18 cellular contexts compared by ENCODE assay signal in genomic region chr6:32182617-32183016, GRCh38. TPM values are rescaled to one million over a fixed set of nuclear protein-coding genes. Genes with fewer than 3 reads are reported as not detected.
DNase-seq lines count a peak whose midpoint lies in the region; ATAC-seq and TF ChIP-seq lines count a peak whose summit lies in the region.
"Had no signal": no experiment of that assay in that cellular context is flagged by ENCODE, and none has a peak within 500 bp of the region (broad histone marks: within the 10 kb centered on the region; RNA-seq: fewer than 3 reads in every experiment).

No MANE protein-coding gene starts in this region.

- H3K4me1 Mint-ChIP-seq in activated CD4-positive, alpha-beta T cell treated with anti-CD3 and anti-CD28 coated beads for 36 hours, result peaks cover 64% of the 10 kb centered on the region
- H3K4me1 Mint-ChIP-seq in T-helper 17 cell, result peaks cover 46% of the 10 kb centered on the region

- H3K4me3 ChIP-seq in esophagus muscularis mucosa, result no peak overlapping the region
- no peak overlapping the region for H3K4me3 ChIP-seq in skeletal muscle tissue (ENCODE audit: low read length in 3 of 3)
- H3K4me3 ChIP-seq in mucosa of descending colon, result no peak overlapping the region
- H3K4me3 ChIP-seq: ovary, transverse colon had no signal

- H3K36me3 ChIP-seq in esophagus muscularis mucosa (peaks cover 13 to 59% (median 46%) of the 10 kb centered on the region in 4 donors), skeletal muscle tissue (ENCODE audit: control insufficient read depth in 3 of 3, insufficient read depth in 3 of 3, low read length in 3 of 3) (peaks cover 37 to 45% (median 37%) of the 10 kb centered on the region in 3 donors), mucosa of descending colon (ENCODE audit: low read depth) (peaks cover 4% of the 10 kb centered on the region)
- H3K36me3 ChIP-seq: ovary had no signal

- no peak for DNase-seq in activated CD4-positive, alpha-beta T cell treated with anti-CD3 and anti-CD28 coated beads for 36 hours
- no peak for DNase-seq in activated CD4-positive, alpha-beta T cell treated with anti-CD3 and anti-CD28 coated beads for 48 hours
- DNase-seq in T-helper 17 cell (no peak), esophagus muscularis mucosa (ENCODE audit: extremely low spot score) (no peak), NCI-H1930 (lab: John Stamatoyannopoulos, UW) (no peak), mucosa of descending colon (no peak)
- DNase-seq: 8988T; activated CD4-positive, CD25-positive, alpha-beta regulatory T cell treated with anti-CD3 and anti-CD28 coated beads, Interleukin-2, amount 50 U/mL, for 72 hours; GDM1; NCI-H2081; NCI-H774; ovary; transverse colon had no signal

- H3K4me3 Mint-ChIP-seq in activated CD4-positive, alpha-beta T cell treated with anti-CD3 and anti-CD28 coated beads for 36 hours, result no peak overlapping the region
- H3K4me3 Mint-ChIP-seq in T-helper 17 cell, result no peak overlapping the region
- H3K4me3 Mint-ChIP-seq: brain; T-helper 1 cell treated with Interleukin-12 subunit alpha and Interleukin-12 subunit beta and Interleukin-4 antibody, amounts not matched to agents 30 μg/mL and 1 μg/mL, for 36 hours had no signal

- peak overlapping the region; percentile 69 for H3K27ac Mint-ChIP-seq in activated CD4-positive, alpha-beta T cell treated with anti-CD3 and anti-CD28 coated beads for 36 hours
- peak overlapping the region; percentile 63 for H3K27ac Mint-ChIP-seq in T-helper 17 cell
- H3K27ac Mint-ChIP-seq: T-helper 1 cell treated with Interleukin-12 subunit alpha and Interleukin-12 subunit beta and Interleukin-4 antibody, amounts not matched to agents 30 μg/mL and 1 μg/mL, for 36 hours had no signal

- TF ChIP-seq CTCF in esophagus muscularis mucosa (IDR thresholded peaks at IDR 0.05) (no peak), mucosa of descending colon (IDR thresholded peaks at IDR 0.05) (no peak)

- H3K4me1 ChIP-seq in esophagus muscularis mucosa, result peaks cover 61 to 80% (median 78%) of the 10 kb centered on the region in 4 donors
- H3K4me1 ChIP-seq in skeletal muscle tissue (ENCODE audit: control insufficient read depth in 3 of 3, insufficient read depth in 3 of 3, low read length in 3 of 3), result peaks cover 46 to 57% (median 53%) of the 10 kb centered on the region in 3 donors
- H3K4me1 ChIP-seq in mucosa of descending colon (ENCODE audit: low read depth), result peaks cover 25% of the 10 kb centered on the region

- 74% methylated on average over 10 of the region's 10 CpGs for WGBS in esophagus muscularis mucosa

- peaks cover 59% of the 10 kb centered on the region for H3K36me3 Mint-ChIP-seq in activated CD4-positive, alpha-beta T cell treated with anti-CD3 and anti-CD28 coated beads for 36 hours (ENCODE audit: low read depth)
- H3K36me3 Mint-ChIP-seq in T-helper 17 cell (ENCODE audit: low read depth), result peaks cover 14% of the 10 kb centered on the region

- no peaks in the 10 kb centered on the region for H3K27me3 ChIP-seq in esophagus muscularis mucosa
- H3K27me3 ChIP-seq in skeletal muscle tissue (ENCODE audit: control insufficient read depth in 3 of 3, insufficient read depth in 3 of 3, low read length in 3 of 3), result no peaks in the 10 kb centered on the region
- H3K27me3 ChIP-seq: ovary, transverse colon had no signal

- no peaks in the 10 kb centered on the region for H3K27me3 Mint-ChIP-seq in activated CD4-positive, alpha-beta T cell treated with anti-CD3 and anti-CD28 coated beads for 36 hours
- no peaks in the 10 kb centered on the region for H3K27me3 Mint-ChIP-seq in T-helper 17 cell

- TF ChIP-seq EP300 in esophagus muscularis mucosa (IDR thresholded peaks at IDR 0.05), result no peak

- H3K9me3 ChIP-seq in T-helper 17 cell (ENCODE audit: control insufficient read depth, low read length, poor library complexity, severe bottlenecking), result no peaks in the 10 kb centered on the region
- H3K9me3 ChIP-seq in esophagus muscularis mucosa, result no peaks in the 10 kb centered on the region
- H3K9me3 ChIP-seq in skeletal muscle tissue (ENCODE audit: control insufficient read depth in 3 of 3, low read length in 3 of 3), result no peaks in the 10 kb centered on the region
- no peaks in the 10 kb centered on the region for H3K9me3 ChIP-seq in mucosa of descending colon
- H3K9me3 ChIP-seq: ovary, transverse colon had no signal

- CTCF ChIA-PET in activated CD4-positive, alpha-beta T cell treated with anti-CD3 and anti-CD28 coated beads for 36 hours (lab: Charles Lee), result no interaction called here

- POLR2A ChIA-PET in activated CD4-positive, alpha-beta T cell treated with anti-CD3 and anti-CD28 coated beads for 36 hours (lab: Charles Lee), result interaction anchor here (1.2 to 1.7 kb wide), 2 partner anchors 10 to 13 kb away, joined by 5 to 9 read pairs; partner anchors contain the start of gene GPSM3

- intact Hi-C loops in activated CD4-positive, alpha-beta T cell treated with anti-CD3 and anti-CD28 coated beads for 36 hours (cut with DNase I, micrococcal nuclease), result no loop called here
- intact Hi-C loops in esophagus muscularis mucosa (cut with DNase I), result no loop called here
- intact Hi-C loops in mucosa of descending colon (cut with DNase I, micrococcal nuclease), result no loop called here

- H3K9ac ChIP-seq in skeletal muscle tissue (ENCODE audit: low read depth in 1 of 3, low read length in 3 of 3), result peak overlapping the region in 2 of 3 donors; percentile 40 to 57

- ATAC-seq in activated CD4-positive, alpha-beta T cell treated with anti-CD3 and anti-CD28 coated beads for 36 hours, result no peak
- ATAC-seq in T-helper 17 cell (no peak), SK-N-SH treated with all-trans-retinoic acid at 6 μM for 48 hours (no peak), mucosa of descending colon (no peak)

- TF ChIP-seq POLR2A in esophagus muscularis mucosa (IDR thresholded peaks at IDR 0.05; ENCODE audit: low read depth), result no peak

- H3K9me3 Mint-ChIP-seq in activated CD4-positive, alpha-beta T cell treated with anti-CD3 and anti-CD28 coated beads for 36 hours (ENCODE audit: low read depth), result no peaks in the 10 kb centered on the region
- H3K9me3 Mint-ChIP-seq: activated T-helper 2 cell treated with anti-CD3 and anti-CD28 coated beads, Interferon-gamma antibody, Interleukin-2, Interleukin-4, amounts not matched to agents 10 μg/mL and 5 μg/mL and 100 μg/mL, durations not matched to agents 14 hours and 24 hours and 36 hours; brain; T-helper 1 cell treated with Interleukin-12 subunit alpha and Interleukin-12 subunit beta and Interleukin-4 antibody, amounts not matched to agents 30 μg/mL and 1 μg/mL, for 36 hours had no signal

- peak overlapping the region; percentile 84 to 99 (median 98) for H3K27ac ChIP-seq in esophagus muscularis mucosa (replicated peaks in 1 of 4)
- no peak overlapping the region for H3K27ac ChIP-seq in skeletal muscle tissue (ENCODE audit: low read depth, low read length)

TF ChIP-seq in SK-N-SH treated with all-trans-retinoic acid at 6 μM for 48 hours, 23 proteins besides CTCF, POLR2A, EP300 and RAD21:
- TF ChIP-seq ESRRG (CRISPR knock-in tag; IDR thresholded peaks at IDR 0.05) (no peak), POU6F1 (CRISPR knock-in tag; IDR thresholded peaks at IDR 0.05; ENCODE audit: borderline replicate concordance, low read depth) (no peak)

RNA-seq across cellular contexts. Expression of gene AGER, which starts 1.4 kb away (rescaled TPM):
- total RNA-seq in activated CD4-positive, alpha-beta T cell treated with anti-CD3 and anti-CD28 coated beads for 36 hours, result 10 to 100 TPM; 24.4 to 28.0 TPM
- total RNA-seq in T-helper 17 cell, result 10 to 100 TPM; 22.2 to 27.4 TPM
- 1 to 10 TPM in 3 of 4 donors, under 1 TPM in 1; 0.83 to 5.9 (median 3.8) TPM for total RNA-seq in esophagus muscularis mucosa
- 0.52 TPM for total RNA-seq in skeletal muscle tissue
- total RNA-seq in mucosa of descending colon, result 1 to 10 TPM; 5.3 to 8.1 (median 6.3) TPM

RNA-seq across cellular contexts. Expression of gene RNF5, which starts 4.4 kb away (rescaled TPM):
- total RNA-seq in activated CD4-positive, alpha-beta T cell treated with anti-CD3 and anti-CD28 coated beads for 36 hours, result 10 to 100 TPM; 51.7 to 65.6 TPM
- total RNA-seq in T-helper 17 cell, result 10 to 100 TPM; 20.9 to 30.0 TPM
- total RNA-seq in esophagus muscularis mucosa, result 10 to 100 TPM; 76.2 to 91.4 (median 88.5) TPM
- 57.9 TPM for total RNA-seq in skeletal muscle tissue
- total RNA-seq in mucosa of descending colon, result 100 to 1,000 TPM in 1 of 3 donors, 10 to 100 TPM in 2; 79.0 to 114 (median 85.0) TPM

RNA-seq across cellular contexts. Expression of gene AGPAT1, which starts 6.7 kb away (rescaled TPM):
- total RNA-seq in activated CD4-positive, alpha-beta T cell treated with anti-CD3 and anti-CD28 coated beads for 36 hours, result 10 to 100 TPM; 30.4 to 30.5 TPM
- total RNA-seq in T-helper 17 cell (10 to 100 TPM; 22.7 to 54.2 TPM), esophagus muscularis mucosa (10 to 100 TPM; 52.7 to 76.7 (median 68.9) TPM), skeletal muscle tissue (8.4 TPM), mucosa of descending colon (10 to 100 TPM; 49.0 to 60.1 (median 56.2) TPM)

RNA-seq across cellular contexts. Expression of gene PBX2, which starts 7.4 kb away (rescaled TPM):
- total RNA-seq in activated CD4-positive, alpha-beta T cell treated with anti-CD3 and anti-CD28 coated beads for 36 hours, result 10 to 100 TPM; 64.9 to 77.9 TPM
- total RNA-seq in T-helper 17 cell (100 to 1,000 TPM; 103 to 110 TPM), esophagus muscularis mucosa (10 to 100 TPM; 43.6 to 95.9 (median 59.3) TPM), skeletal muscle tissue (50.1 TPM), mucosa of descending colon (10 to 100 TPM; 49.4 to 97.7 (median 53.9) TPM)

RNA-seq across cellular contexts. Expression of gene GPSM3, which starts 9.8 kb away (rescaled TPM):
- 10 to 100 TPM; 82.6 to 94.8 TPM for total RNA-seq in activated CD4-positive, alpha-beta T cell treated with anti-CD3 and anti-CD28 coated beads for 36 hours
- 100 to 1,000 TPM; 268 to 291 TPM for total RNA-seq in T-helper 17 cell
- total RNA-seq in esophagus muscularis mucosa, result 10 to 100 TPM in 1 of 4 donors, 1 to 10 TPM in 3; 5.7 to 17.4 (median 8.6) TPM
- 1.6 TPM for total RNA-seq in skeletal muscle tissue
- 10 to 100 TPM in 1 of 3 donors, 1 to 10 TPM in 2; 6.6 to 14.7 (median 9.9) TPM for total RNA-seq in mucosa of descending colon
